ENCODE assay signal across 9 cellular contexts in genomic region chr5:180718810-180719453, GRCh38. TPM values are rescaled to one million over a fixed set of nuclear protein-coding genes. Genes with fewer than 3 reads are reported as not detected.
DNase-seq lines count a peak whose midpoint lies in the region; ATAC-seq and TF ChIP-seq lines count a peak whose summit lies in the region.
"Had no signal": no experiment of that assay in that cellular context is flagged by ENCODE, and none has a peak within 500 bp of the region (broad histone marks: within the 10 kb centered on the region; RNA-seq: fewer than 3 reads in every experiment).

No MANE protein-coding gene starts in this region.

- H3K4me3 Mint-ChIP-seq in endodermal cell (no peak overlapping the region), neural crest cell (no peak overlapping the region)
- H3K4me3 Mint-ChIP-seq: activated naive CD4-positive, alpha-beta T cell treated with anti-CD3 and anti-CD28 coated beads, Interleukin-2, amount 50 U/mL, for 24 hours had no signal

- WGBS in endodermal cell (ENCODE audit: insufficient coverage in 1 of 2, insufficient read length in 1 of 2), 2 experiments = 57 to 62% methylated on average over 5 to 6 of the region's 6 CpGs

- POLR2A ChIA-PET in HEK293T (lab: Yijun Ruan, JAX) = interaction anchor here (1.4 kb wide), 1 partner anchor 99 kb away, joined by 3 read pairs; no protein-coding TSS in a partner anchor

- H3K27ac ChIP-seq in SU-DHL-6 (ENCODE audit: low read depth, low read length) (no peak overlapping the region), endodermal cell (ENCODE audit: low read depth, low read length) (no peak overlapping the region)

- H3K9me3 ChIP-seq in SU-DHL-6 (ENCODE audit: insufficient read depth, low read length) (no peaks in the 10 kb centered on the region), endodermal cell (ENCODE audit: control insufficient read depth, low read length) (peaks cover 5% of the 10 kb centered on the region)

- TF ChIP-seq CTCF in SU-DHL-6 (IDR thresholded peaks at IDR 0.05; ENCODE audit: insufficient read depth, low read length, poor library complexity, severe bottlenecking) (peak; percentile 52), endodermal cell (conservative IDR thresholded peaks at IDR 0.05) (peak; percentile 81), neural crest cell (conservative IDR thresholded peaks at IDR 0.05) (peak; percentile 74)

- DNase-seq in NCI-H1417 (lab: John Stamatoyannopoulos, UW) (peak in 2 of 3 experiments; percentile 13 to 34), NCI-H1417 treated with DMSO at 0.1 percent for 48 hours (lab: John Stamatoyannopoulos, UW) (no peak), HEK293T (ENCODE audit: extremely low spot score) (peak; percentile 53), endodermal cell (peak; percentile 72), neural crest cell (ENCODE audit: low read depth, low spot score) (peak; percentile 49), NCI-H128 (lab: John Stamatoyannopoulos, UW; ENCODE audit: unreplicated experiment) (no peak)

- H3K79me2 ChIP-seq in SU-DHL-6 (ENCODE audit: insufficient read depth, low read length) = no peaks in the 10 kb centered on the region

- H3K4me1 Mint-ChIP-seq in endodermal cell = peaks cover 9% of the 10 kb centered on the region
- H3K4me1 Mint-ChIP-seq in neural crest cell = no peaks in the 10 kb centered on the region

- H3K27ac Mint-ChIP-seq in endodermal cell (no peak overlapping the region), neural crest cell (ENCODE audit: unreplicated experiment) (no peak overlapping the region)
- H3K27ac Mint-ChIP-seq: activated naive CD4-positive, alpha-beta T cell treated with anti-CD3 and anti-CD28 coated beads, Interleukin-2, amount 50 U/mL, for 24 hours had no signal

- H3K27me3 Mint-ChIP-seq in endodermal cell (ENCODE audit: insufficient read depth) (peaks cover 81% of the 10 kb centered on the region), neural crest cell (ENCODE audit: low read depth) (peaks cover 48% of the 10 kb centered on the region)
- H3K27me3 Mint-ChIP-seq: activated naive CD4-positive, alpha-beta T cell treated with anti-CD3 and anti-CD28 coated beads, Interleukin-2, amount 50 U/mL, for 24 hours had no signal

- no peak overlapping the region for H2AFZ ChIP-seq in SU-DHL-6 (ENCODE audit: low read depth, low read length, severe bottlenecking)

- no peaks in the 10 kb centered on the region for H3K36me3 ChIP-seq in SU-DHL-6 (ENCODE audit: low read length)
- H3K36me3 ChIP-seq in endodermal cell (ENCODE audit: control insufficient read depth, insufficient read depth, low read length) = no peaks in the 10 kb centered on the region

- no peaks in the 10 kb centered on the region for H4K20me1 ChIP-seq in SU-DHL-6 (ENCODE audit: low read depth, low read length)

- H3K4me1 ChIP-seq in endodermal cell (ENCODE audit: control insufficient read depth, insufficient read depth, low read length) = peaks cover 3% of the 10 kb centered on the region

- H3K9ac ChIP-seq in SU-DHL-6 (ENCODE audit: low read length) (no peak overlapping the region), endodermal cell (ENCODE audit: extremely low read depth, low read length, poor library complexity, severe bottlenecking) (no peak overlapping the region)

- CTCF ChIA-PET in HEK293T (lab: Yijun Ruan, JAX) = interaction anchor here (0.6 to 1.3 kb wide), 6 partner anchors 11 to 436 kb away, joined by 3 to 4 read pairs (median 4); no protein-coding TSS in a partner anchor

- H3K9me2 ChIP-seq in SU-DHL-6 (replicated peaks; ENCODE audit: insufficient read depth, low read length) = no peaks in the 10 kb centered on the region

- H3K4me2 ChIP-seq in SU-DHL-6 (ENCODE audit: low read depth, low read length, poor library complexity, severe bottlenecking) = no peak overlapping the region

- H3K27me3 ChIP-seq in SU-DHL-6 (ENCODE audit: low read length) = no peaks in the 10 kb centered on the region
- H3K27me3 ChIP-seq in endodermal cell (ENCODE audit: control insufficient read depth, insufficient read depth, low read length, poor library complexity, severe bottlenecking) = peaks cover 57% of the 10 kb centered on the region

- no peaks in the 10 kb centered on the region for H3F3A ChIP-seq in SU-DHL-6 (ENCODE audit: insufficient read depth)

- H3K36me3 Mint-ChIP-seq in endodermal cell (ENCODE audit: low read depth) (no peaks in the 10 kb centered on the region), neural crest cell (ENCODE audit: low read depth) (no peaks in the 10 kb centered on the region)

- no peak for ATAC-seq in HG03280 (IDR thresholded peaks at IDR 0.05; ENCODE audit: unreplicated experiment)

- H3K9me3 Mint-ChIP-seq in endodermal cell = peaks cover 10% of the 10 kb centered on the region
- H3K9me3 Mint-ChIP-seq in neural crest cell = no peaks in the 10 kb centered on the region

- H3K4me3 ChIP-seq in SU-DHL-6 (ENCODE audit: insufficient read depth, low read length, poor library complexity, severe bottlenecking) = no peak overlapping the region
- H3K4me3 ChIP-seq in endodermal cell (ENCODE audit: low read length) = no peak overlapping the region

TF ChIP-seq in HEK293T, 16 proteins besides CTCF, POLR2A, EP300 and RAD21:
- TF ChIP-seq FOXA1 (IDR thresholded peaks at IDR 0.05) (no peak), SP1 (IDR thresholded peaks at IDR 0.05) (no peak), L3MBTL2 (conservative IDR thresholded peaks at IDR 0.05) (no peak), SUZ12 (IDR thresholded peaks at IDR 0.05) (no peak), NFRKB (IDR thresholded peaks at IDR 0.05) (no peak), HDGF (IDR thresholded peaks at IDR 0.05; ENCODE audit: borderline replicate concordance) (no peak), CTBP1 (IDR thresholded peaks at IDR 0.05; ENCODE audit: borderline replicate concordance) (no peak), BHLHE40 (IDR thresholded peaks at IDR 0.05; ENCODE audit: borderline replicate concordance) (no peak), PKNOX1 (IDR thresholded peaks at IDR 0.05) (no peak), ARNT (IDR thresholded peaks at IDR 0.05) (no peak), ZNF384 (IDR thresholded peaks at IDR 0.05) (no peak)

RNA-seq across cellular contexts. Expression of gene OR2Y1, which starts 20.9 kb away (rescaled TPM):
- not detected for total RNA-seq in endodermal cell
- not detected for polyA plus RNA-seq in endodermal cell (2013, experiment 1 of 2)
- not detected for polyA plus RNA-seq in endodermal cell (2013, experiment 2 of 2)
- not detected in 2 replicates for total RNA-seq in neural crest cell

Comparison
In these comparisons a context has a peak if more than half of its experiments do, and no peak if none do; other contexts are left out.
1. DNase-seq: peak in NCI-H1417 (2 of 3), HEK293T (single experiment), endodermal cell (single experiment) and neural crest cell (single experiment); none in NCI-H1417 treated with DMSO at 0.1 percent for 48 hours (single experiment) and NCI-H128 (single experiment).
2. Peak in every context shown above with its lines, with median percentiles within 50 percentile points of each other: CTCF ChIP-seq.